ENCODE assay signal across 26 cellular contexts in the genomic region with DNA sequence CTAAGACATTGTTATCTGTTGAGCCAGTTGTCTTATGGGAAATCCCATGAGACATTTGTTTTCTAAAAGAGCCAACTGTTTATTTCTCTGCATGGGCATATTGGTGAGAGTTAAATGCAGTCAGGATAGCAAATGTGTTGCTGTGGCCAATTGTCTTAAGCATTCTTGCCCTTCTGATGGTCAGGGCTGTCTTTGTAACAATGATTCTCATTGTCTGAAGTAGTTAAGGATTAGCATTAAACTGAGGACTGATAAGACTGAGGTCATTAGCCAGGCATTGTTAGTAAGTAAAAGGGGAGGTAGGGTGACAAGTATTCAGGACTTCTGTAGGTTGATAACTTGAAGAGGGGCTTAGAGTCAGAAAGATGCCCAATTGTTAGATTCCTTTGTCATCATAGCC. TPM values are rescaled to one million over a fixed set of nuclear protein-coding genes. Genes with fewer than 3 reads are reported as not detected.
"Had no signal": no experiment of that assay in that cellular context is flagged by ENCODE, and none has a peak within 500 bp of the region (broad histone marks: within the 10 kb centered on the region; RNA-seq: fewer than 3 reads in every experiment).

No MANE protein-coding gene starts in this region.

- H3K9me3 ChIP-seq: MG63 had no signal

- H3K27me3 ChIP-seq: brain microvascular endothelial cell, cardiac muscle cell, MG63 had no signal

- H3K27ac Mint-ChIP-seq: activated CD4-positive, alpha-beta memory T cell treated with anti-CD3 and anti-CD28 coated beads, Interleukin-2, amount 10 ng/mL, durations not matched to agents 7 days and 5 days; activated CD4-positive, alpha-beta T cell treated with anti-CD3 and anti-CD28 coated beads for 36 hours; activated naive CD4-positive, alpha-beta T cell treated with anti-CD3 and anti-CD28 coated beads for 36 hours; activated naive CD8-positive, alpha-beta T cell; activated T-helper 17 cell treated with anti-CD3 and anti-CD28 coated beads, Interleukin-2, amount 50 U/mL, for 72 hours had no signal

- H3K4me2 ChIP-seq: KMS-11 had no signal

- H3K9ac ChIP-seq: KMS-11 had no signal

- H3K4me1 Mint-ChIP-seq: activated CD4-positive, alpha-beta memory T cell treated with anti-CD3 and anti-CD28 coated beads, Interleukin-2, amount 10 ng/mL, durations not matched to agents 7 days and 5 days; activated CD4-positive, alpha-beta T cell treated with anti-CD3 and anti-CD28 coated beads for 36 hours; activated T-helper 17 cell treated with anti-CD3 and anti-CD28 coated beads, Interleukin-2, amount 50 U/mL, for 72 hours had no signal

- DNase-seq: activated CD4-positive, alpha-beta memory T cell treated with anti-CD3 and anti-CD28 coated beads, Interleukin-2, amount 10 ng/mL, durations not matched to agents 7 days and 5 days; activated CD4-positive, alpha-beta T cell treated with anti-CD3 and anti-CD28 coated beads for 36 hours; activated CD4-positive, alpha-beta T cell treated with anti-CD3 and anti-CD28 coated beads, Interleukin-2, amount 50 U/mL, for 1 hour; activated CD4-positive, CD25-positive, alpha-beta regulatory T cell; activated gamma-delta T cell; activated naive CD4-positive, alpha-beta T cell treated with anti-CD3 and anti-CD28 coated beads for 36 hours; activated T-cell treated with anti-CD3 and anti-CD28 coated beads for 4 hours; activated T-cell treated with anti-CD3 and anti-CD28 coated beads, Interleukin-2, amount 50 U/mL, for 48 hours; amygdala; brain microvascular endothelial cell; MG63; NCI-H1105; NCI-H1436; NCI-H1694 treated with DMSO at 0.1 percent for 48 hours; NCI-H2081; NCI-H446; NCI-H524; PC-3; SHP77; T-helper 2 cell; T1000 had no signal

- H3K36me3 ChIP-seq: brain microvascular endothelial cell, cardiac muscle cell, MG63 had no signal

- H3K4me3 Mint-ChIP-seq: activated CD4-positive, alpha-beta memory T cell treated with anti-CD3 and anti-CD28 coated beads, Interleukin-2, amount 10 ng/mL, durations not matched to agents 7 days and 5 days; activated CD4-positive, alpha-beta T cell treated with anti-CD3 and anti-CD28 coated beads for 36 hours; activated naive CD4-positive, alpha-beta T cell treated with anti-CD3 and anti-CD28 coated beads for 36 hours; activated naive CD8-positive, alpha-beta T cell; activated T-helper 17 cell treated with anti-CD3 and anti-CD28 coated beads, Interleukin-2, amount 50 U/mL, for 72 hours had no signal

- H3K9me3 Mint-ChIP-seq: activated CD4-positive, alpha-beta memory T cell treated with anti-CD3 and anti-CD28 coated beads, Interleukin-2, amount 10 ng/mL, durations not matched to agents 7 days and 5 days; activated naive CD4-positive, alpha-beta T cell treated with anti-CD3 and anti-CD28 coated beads for 36 hours; activated T-helper 17 cell treated with anti-CD3 and anti-CD28 coated beads, Interleukin-2, amount 50 U/mL, for 72 hours had no signal

- ATAC-seq: activated CD4-positive, alpha-beta T cell treated with anti-CD3 and anti-CD28 coated beads for 36 hours; activated T-helper 17 cell treated with anti-CD3 and anti-CD28 coated beads, Interleukin-2, amount 50 U/mL, for 72 hours; PC-3 had no signal

- H3K27ac ChIP-seq: brain microvascular endothelial cell, cardiac muscle cell, KMS-11 had no signal

- H3K4me3 ChIP-seq: cardiac muscle cell, MG63 had no signal

RNA-seq across cellular contexts. Expression of a gene that starts 13.0 kb away (rescaled TPM):
- total RNA-seq: activated CD4-positive, alpha-beta memory T cell treated with anti-CD3 and anti-CD28 coated beads, Interleukin-2, amount 10 ng/mL, durations not matched to agents 7 days and 5 days; activated T-helper 17 cell treated with anti-CD3 and anti-CD28 coated beads, Interleukin-2, amount 50 U/mL, for 72 hours; cardiac muscle cell; SK-MEL-5 had no signal
